1 cellular context compared by ENCODE assay signal in genomic region chr11:9626778-9627394, GRCh38.
TF ChIP-seq lines count a peak whose summit lies in the region.

No MANE protein-coding gene starts in this region.

TF ChIP-seq in GM23338, 12 proteins besides CTCF, POLR2A, EP300 and RAD21 (continued from another document):
- peak; percentile 76 for TF ChIP-seq ZNF462 (CRISPR knock-in tag; IDR thresholded peaks at IDR 0.05)
